Comparison of ENCODE assay signal across 22 cellular contexts in genomic region chr6:25177629-25178028, GRCh38.
"Had no signal": no experiment of that assay in that cellular context is flagged by ENCODE, and none has a peak within 500 bp of the region (broad histone marks: within the 10 kb centered on the region; RNA-seq: fewer than 3 reads in every experiment).

No MANE protein-coding gene starts in this region.

- H3K27ac ChIP-seq: brain microvascular endothelial cell, suprapubic skin had no signal

- H3K9me3 ChIP-seq: left lung, stomach, suprapubic skin, tibial nerve had no signal

- H3K27ac Mint-ChIP-seq: activated CD4-positive, alpha-beta T cell treated with anti-CD3 and anti-CD28 coated beads for 36 hours; naive thymus-derived CD8-positive, alpha-beta T cell; stimulated activated naive B cell treated with anti-CD40 and anti-IgM and Interleukin-4, amounts not matched to agents 10 μg/mL and 1 μg/mL and 100 μg/mL, for 72 hours had no signal

- H3K4me3 Mint-ChIP-seq: activated CD4-positive, alpha-beta T cell treated with anti-CD3 and anti-CD28 coated beads for 36 hours; naive thymus-derived CD8-positive, alpha-beta T cell; stimulated activated naive B cell treated with anti-CD40 and anti-IgM and Interleukin-4, amounts not matched to agents 10 μg/mL and 1 μg/mL and 100 μg/mL, for 72 hours had no signal

- H3K36me3 Mint-ChIP-seq: stimulated activated naive B cell treated with anti-CD40 and anti-IgM and Interleukin-4, amounts not matched to agents 10 μg/mL and 1 μg/mL and 100 μg/mL, for 72 hours had no signal

- H3K9me3 Mint-ChIP-seq: naive thymus-derived CD8-positive, alpha-beta T cell; stimulated activated naive B cell treated with anti-CD40 and anti-IgM and Interleukin-4, amounts not matched to agents 10 μg/mL and 1 μg/mL and 100 μg/mL, for 72 hours; T-helper 2 cell treated with Interferon-gamma antibody and Interleukin-4, amounts not matched to agents 5 μg/mL and 100 μg/mL, for 36 hours had no signal

- DNase-seq: activated CD4-positive, alpha-beta T cell treated with anti-CD3 and anti-CD28 coated beads for 36 hours; activated CD4-positive, alpha-beta T cell treated with anti-CD3 and anti-CD28 coated beads, Interleukin-2, amount 50 U/mL, for 48 hours; activated CD4-positive, CD25-positive, alpha-beta regulatory T cell; activated CD8-positive, alpha-beta memory T cell treated with anti-CD3 and anti-CD28 coated beads for 24 hours; activated effector memory CD4-positive, alpha-beta T cell treated with anti-CD3 and anti-CD28 coated beads, Interleukin-2, amount 50 U/mL, for 16 hours; activated naive CD4-positive, alpha-beta T cell treated with anti-CD3 and anti-CD28 coated beads, Interleukin-2, amount 50 U/mL, for 16 hours; amniotic stem cell; brain microvascular endothelial cell; dorsolateral prefrontal cortex; effector memory CD4-positive, alpha-beta T cell; left lung; naive thymus-derived CD8-positive, alpha-beta T cell; posterior cingulate gyrus; right cardiac atrium; stimulated activated CD4-positive, alpha-beta T cell treated with anti-CD3 and anti-CD28 coated beads, Interleukin-15, amount 100 ng/mL, for 24 hours; stimulated activated CD4-positive, alpha-beta T cell treated with anti-CD3 and anti-CD28 coated beads, Interleukin-2, amount 100 ng/mL, for 24 hours; stimulated activated naive B cell treated with anti-CD40 and anti-IgM and Interleukin-4, amounts not matched to agents 10 μg/mL and 1 μg/mL and 100 μg/mL, for 72 hours; stomach had no signal

- H3K4me3 ChIP-seq: coronary artery, dorsolateral prefrontal cortex, left lung, stomach, suprapubic skin, tibial nerve had no signal

- H3K27me3 Mint-ChIP-seq: activated CD4-positive, alpha-beta T cell treated with anti-CD3 and anti-CD28 coated beads for 36 hours had no signal

- H3K36me3 ChIP-seq: brain microvascular endothelial cell, left lung, stomach, suprapubic skin, tibial nerve had no signal

- ATAC-seq: activated CD4-positive, alpha-beta T cell treated with anti-CD3 and anti-CD28 coated beads for 36 hours; naive thymus-derived CD8-positive, alpha-beta T cell; right cardiac atrium; stimulated activated naive B cell treated with anti-CD40 and anti-IgM and Interleukin-4, amounts not matched to agents 10 μg/mL and 1 μg/mL and 100 μg/mL, for 72 hours had no signal

- H3K27me3 ChIP-seq: brain microvascular endothelial cell, dorsolateral prefrontal cortex, left lung, stomach, suprapubic skin, tibial nerve had no signal
